8 cellular contexts compared by ENCODE assay signal in genomic region chr15:82445420-82445819, GRCh38. TPM values are rescaled to one million over a fixed set of nuclear protein-coding genes. Genes with fewer than 3 reads are reported as not detected.
DNase-seq lines count a peak whose midpoint lies in the region; ATAC-seq, FAIRE-seq and TF ChIP-seq lines count a peak whose summit lies in the region.
"Not testable (repeated sequence)": the region's sequence is repeated elsewhere in the genome, so short reads cannot be mapped to it uniquely, and the experiment has no call there.

No MANE protein-coding gene starts in this region.

- peak overlapping the region; percentile 11 for H3K27ac ChIP-seq in AG04450 (ENCODE audit: low read depth, low read length)
- not testable (repeated sequence) for H3K27ac ChIP-seq in keratinocyte (ENCODE audit: control insufficient read depth, insufficient read depth, low read length)

- H3K4me3 Mint-ChIP-seq in activated naive CD4-positive, alpha-beta T cell treated with anti-CD3 and anti-CD28 coated beads, Interleukin-2, amount 10 ng/mL, durations not matched to agents 7 days and 5 days; endothelial cell (ENCODE audit: unreplicated experiment): not testable (repeated sequence)
- peak overlapping the region; percentile 36 to 61 for H3K4me3 Mint-ChIP-seq in stimulated activated naive B cell treated with anti-CD40 and anti-IgM and Interleukin-4, amounts not matched to agents 10 μg/mL and 1 μg/mL and 100 μg/mL, for 72 hours

- not testable (repeated sequence) for H3K36me3 ChIP-seq in keratinocyte (ENCODE audit: control insufficient read depth in 2 of 2, extremely low read depth in 1 of 2, insufficient read depth in 2 of 2, low read length in 2 of 2)

- not testable (repeated sequence) for H3K9me3 Mint-ChIP-seq in activated naive CD4-positive, alpha-beta T cell treated with anti-CD3 and anti-CD28 coated beads, Interleukin-2, amount 10 ng/mL, durations not matched to agents 7 days and 5 days; endothelial cell (ENCODE audit: unreplicated experiment); stimulated activated naive B cell treated with anti-CD40 and anti-IgM and Interleukin-4, amounts not matched to agents 10 μg/mL and 1 μg/mL and 100 μg/mL, for 72 hours

- peak overlapping the region; percentile 68 for H2AFZ ChIP-seq in keratinocyte (ENCODE audit: control insufficient read depth, low read length)

- not testable (repeated sequence) for H3K9me1 ChIP-seq in keratinocyte (ENCODE audit: control insufficient read depth, extremely low read depth, insufficient read depth, low read length)

- H3K27ac Mint-ChIP-seq in activated naive CD4-positive, alpha-beta T cell treated with anti-CD3 and anti-CD28 coated beads, Interleukin-2, amount 10 ng/mL, durations not matched to agents 7 days and 5 days; endothelial cell (ENCODE audit: unreplicated experiment); stimulated activated naive B cell treated with anti-CD40 and anti-IgM and Interleukin-4, amounts not matched to agents 10 μg/mL and 1 μg/mL and 100 μg/mL, for 72 hours: not testable (repeated sequence)

- peak overlapping the region; percentile 54 for H3K4me3 ChIP-seq in AG04450 (ENCODE audit: low read depth, low read length)
- H3K4me3 ChIP-seq in HFF-Myc (replicated peaks; ENCODE audit: low read depth, low read length) = peak overlapping the region; percentile 29
- peak overlapping the region in 2 of 3 experiments; percentile 15 to 18 for H3K4me3 ChIP-seq in keratinocyte (ENCODE audit: control insufficient read depth in 2 of 3, extremely low read depth in 1 of 3, insufficient read depth in 2 of 3, low read depth in 1 of 3, low read length in 3 of 3)

- not testable (repeated sequence) for H3K9me3 ChIP-seq in AG04450 (ENCODE audit: control insufficient read depth, insufficient read depth, low read length); keratinocyte (ENCODE audit: control insufficient read depth, low read depth, low read length)

- not testable (repeated sequence) for H4K20me1 ChIP-seq in keratinocyte (ENCODE audit: control insufficient read depth, extremely low read depth, insufficient read depth, low read length)

- not testable (repeated sequence) for H3K4me1 ChIP-seq in keratinocyte (ENCODE audit: control insufficient read depth, extremely low read depth, insufficient read depth, low read length)

- intact Hi-C loops in posterior vena cava (cut with DNase I) = not testable (repeated sequence)

- not testable (repeated sequence) for H3K4me1 Mint-ChIP-seq in activated naive CD4-positive, alpha-beta T cell treated with anti-CD3 and anti-CD28 coated beads, Interleukin-2, amount 10 ng/mL, durations not matched to agents 7 days and 5 days; endothelial cell (ENCODE audit: unreplicated experiment); stimulated activated naive B cell treated with anti-CD40 and anti-IgM and Interleukin-4, amounts not matched to agents 10 μg/mL and 1 μg/mL and 100 μg/mL, for 72 hours

- not testable (repeated sequence) for FAIRE-seq in keratinocyte (lab: Jason Lieb, UNC)

- DNase-seq in AG04450 (ENCODE audit: low read depth, low spot score); HFF-Myc (ENCODE audit: extremely low read depth, low read depth); keratinocyte (ENCODE audit: low read depth, low spot score): not testable (repeated sequence)
- DNase-seq in activated CD4-positive, alpha-beta T cell treated with anti-CD3 and anti-CD28 coated beads for 1 hour = peak; percentile 9
- peak; percentile 22 for DNase-seq in activated naive CD4-positive, alpha-beta T cell treated with anti-CD3 and anti-CD28 coated beads, Interleukin-2, amount 10 ng/mL, durations not matched to agents 7 days and 5 days
- DNase-seq in endothelial cell (ENCODE audit: low spot score) = peak; percentile 37
- peak; percentile 81 for DNase-seq in posterior vena cava (ENCODE audit: low spot score)
- DNase-seq in stimulated activated naive B cell treated with anti-CD40 and anti-IgM and Interleukin-4, amounts not matched to agents 10 μg/mL and 1 μg/mL and 100 μg/mL, for 72 hours = peak; percentile 21

- dilution Hi-C loops in keratinocyte (cut with MboI; ENCODE audit: extremely low pct_ligation_motif_present, low sequenced_read_pairs) = not testable (repeated sequence)

- H3K36me3 Mint-ChIP-seq in activated naive CD4-positive, alpha-beta T cell treated with anti-CD3 and anti-CD28 coated beads, Interleukin-2, amount 10 ng/mL, durations not matched to agents 7 days and 5 days; endothelial cell (ENCODE audit: low read depth, unreplicated experiment); stimulated activated naive B cell treated with anti-CD40 and anti-IgM and Interleukin-4, amounts not matched to agents 10 μg/mL and 1 μg/mL and 100 μg/mL, for 72 hours: not testable (repeated sequence)

- CTCF ChIA-PET in AG04450 (lab: Charles Lee); activated naive CD4-positive, alpha-beta T cell treated with anti-CD3 and anti-CD28 coated beads, Interleukin-2, amount 10 ng/mL, durations not matched to agents 7 days and 5 days (lab: Charles Lee): not testable (repeated sequence)

- POLR2A ChIA-PET in AG04450 (lab: Yijun Ruan, JAX) = not testable (repeated sequence)

- not testable (repeated sequence) for ATAC-seq in stimulated activated naive B cell treated with anti-CD40 and anti-IgM and Interleukin-4, amounts not matched to agents 10 μg/mL and 1 μg/mL and 100 μg/mL, for 72 hours (replicated peaks)

- not testable (repeated sequence) for H3K27me3 ChIP-seq in AG04450 (ENCODE audit: control insufficient read depth, insufficient read depth, low read length); keratinocyte (ENCODE audit: control insufficient read depth, extremely low read depth, insufficient read depth, low read length)

- 0 out of 2 replicates have a peak, but pooled peaks have one; percentile 13 for TF ChIP-seq CTCF in AG04450 (IDR thresholded peaks at IDR 0.05; ENCODE audit: low read depth, low read length)
- not testable (repeated sequence) for TF ChIP-seq CTCF in HFF-Myc (IDR thresholded peaks at IDR 0.05; ENCODE audit: low read depth, low read length, missing control alignments); endothelial cell (IDR thresholded peaks at IDR 0.05; ENCODE audit: unreplicated experiment)
- TF ChIP-seq CTCF in keratinocyte (optimal IDR thresholded peaks at IDR 0.05 in 1 of 3, IDR thresholded peaks at IDR 0.05 in 1 of 3, conservative IDR thresholded peaks at IDR 0.05 in 1 of 3; ENCODE audit: extremely low read depth in 1 of 3, insufficient read depth in 2 of 3, low read length in 3 of 3) = peak in 1 of 3 experiments; percentile 11

- not testable (repeated sequence) for H3K79me2 ChIP-seq in keratinocyte (ENCODE audit: control insufficient read depth, insufficient read depth, low read length)

- not testable (repeated sequence) for H3K27me3 Mint-ChIP-seq in activated naive CD4-positive, alpha-beta T cell treated with anti-CD3 and anti-CD28 coated beads, Interleukin-2, amount 10 ng/mL, durations not matched to agents 7 days and 5 days; endothelial cell (ENCODE audit: unreplicated experiment); stimulated activated naive B cell treated with anti-CD40 and anti-IgM and Interleukin-4, amounts not matched to agents 10 μg/mL and 1 μg/mL and 100 μg/mL, for 72 hours

- peak overlapping the region; percentile 47 for H3K9ac ChIP-seq in keratinocyte (ENCODE audit: control insufficient read depth, extremely low read depth, insufficient read depth, low read length)

- H3K4me2 ChIP-seq in keratinocyte (ENCODE audit: control insufficient read depth, extremely low read depth, insufficient read depth, low read depth, low read length) = peak overlapping the region; percentile 37

RNA-seq across cellular contexts. Expression of gene GOLGA6L9, which starts 15.8 kb away (rescaled TPM):
- 1.9 and 2.5 TPM in 2 replicates for polyA plus RNA-seq in AG04450 (2011; rRNA removed)
- polyA minus RNA-seq in AG04450 (2011; rRNA and poly(A)+ RNA removed) = 0.97 and 1.2 TPM in 2 replicates
- 5.6 TPM for total RNA-seq in endothelial cell (ENCODE audit: unreplicated experiment)
- 1.2 to 3.1 TPM (median 2.5 TPM) in 3 replicates for polyA plus RNA-seq in keratinocyte
- 3.6 TPM for polyA plus RNA-seq in keratinocyte (2011; ENCODE audit: low read depth)
- 0.56 and 0.90 TPM in 2 replicates for polyA plus RNA-seq in keratinocyte (2011; cell fraction: cytosol; rRNA removed)
- 6.5 and 7.4 TPM in 2 replicates for polyA plus RNA-seq in keratinocyte (2011; cell fraction: nucleus; rRNA removed)
- 1.5 and 3.1 TPM in 2 replicates for polyA plus RNA-seq in keratinocyte (2012; ENCODE audit: low replicate concordance)
- polyA minus RNA-seq in keratinocyte = 0.20 to 1.9 TPM (median 0.73 TPM) in 3 replicates
- polyA minus RNA-seq in keratinocyte (2011; cell fraction: cytosol; rRNA and poly(A)+ RNA removed) = not detected
- 1.8 and 3.2 TPM in 2 replicates for polyA minus RNA-seq in keratinocyte (2011; cell fraction: nucleus; rRNA and poly(A)+ RNA removed)
- 1 to 10 TPM; 1.3 to 2.0 TPM for total RNA-seq in posterior vena cava
